Comparison of ENCODE assay signal across 22 cellular contexts in the genomic region with DNA sequence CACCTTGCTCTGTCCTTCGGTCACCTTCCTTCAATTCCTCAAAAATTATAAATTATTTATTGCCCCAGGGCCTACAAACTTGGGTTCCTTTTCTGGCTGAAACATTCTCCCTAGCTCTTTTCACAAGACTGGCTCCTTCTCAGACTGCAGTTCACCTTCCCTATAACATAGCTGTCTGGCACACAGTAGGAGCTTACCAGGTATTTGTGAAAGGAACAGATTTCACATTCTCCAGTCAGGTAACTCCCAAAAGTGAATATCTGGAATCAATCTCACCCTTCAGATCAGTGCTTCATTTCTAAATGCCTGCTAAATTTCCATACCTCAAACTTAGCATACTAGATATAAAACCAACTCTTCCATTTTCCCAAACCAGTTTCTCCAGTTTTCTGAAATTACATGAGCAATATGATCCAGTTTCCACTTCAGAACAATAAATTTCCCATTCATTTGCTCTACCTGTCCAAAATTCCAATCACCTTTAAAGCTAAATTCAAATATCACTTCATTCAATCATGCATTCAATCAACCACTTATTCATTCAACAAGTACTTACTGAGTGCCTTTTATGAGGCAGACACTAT. TPM values are rescaled to one million over a fixed set of nuclear protein-coding genes. Genes with fewer than 3 reads are reported as not detected.
A peak's percentile ranks its signal among the peaks of the same experiment; 100 is the strongest.
DNase-seq lines count a peak whose midpoint lies in the region; ATAC-seq and TF ChIP-seq lines count a peak whose summit lies in the region.
"Had no signal": no experiment of that assay in that cellular context is flagged by ENCODE, and none has a peak within 500 bp of the region (broad histone marks: within the 10 kb centered on the region; RNA-seq: fewer than 3 reads in every experiment).

No MANE protein-coding gene starts in this region.

- peaks cover 16% of the 10 kb centered on the region for H3K4me1 Mint-ChIP-seq in MCF 10A (ENCODE audit: insufficient read depth, unreplicated experiment)
- peaks cover 32 to 61% of the 10 kb centered on the region in 2 donors for H3K4me1 Mint-ChIP-seq in effector memory CD8-positive, alpha-beta T cell (ENCODE audit: low read depth in 2 of 2)
- peaks cover 8% of the 10 kb centered on the region for H3K4me1 Mint-ChIP-seq in type B pancreatic cell (ENCODE audit: unreplicated experiment)
- H3K4me1 Mint-ChIP-seq: nephron had no signal

- H3K36me3 Mint-ChIP-seq in MCF 10A (ENCODE audit: insufficient read depth, unreplicated experiment) (peaks cover 4% of the 10 kb centered on the region), type B pancreatic cell (peaks cover 6% of the 10 kb centered on the region)
- H3K36me3 Mint-ChIP-seq in effector memory CD8-positive, alpha-beta T cell (ENCODE audit: insufficient read depth), result peaks cover 8% of the 10 kb centered on the region

- DNase-seq in mammary epithelial cell (peak; percentile 29), MCF 10A (ENCODE audit: unreplicated experiment) (no peak), NCI-H526 treated with DMSO at 0.1 percent for 48 hours (lab: John Stamatoyannopoulos, UW) (peak; percentile 55), type B pancreatic cell (ENCODE audit: extremely low spot score, unreplicated experiment) (no peak), GM23248 (no peak), GDM1 (lab: John Stamatoyannopoulos, UW) (no peak)
- DNase-seq in effector memory CD8-positive, alpha-beta T cell, result no peak
- DNase-seq: activated B cell treated with CpG ODN at 0.5 μM for 24 hours; activated gamma-delta T cell; anterior cingulate cortex; kidney; NCI-H1436 treated with DMSO at 0.1 percent for 48 hours; NCI-H345; Right ventricle myocardium superior; stimulated activated CD4-positive, alpha-beta T cell treated with anti-CD3 and anti-CD28 coated beads, Interleukin-4, amount 100 ng/mL, for 1 hour; uterus had no signal

- intact Hi-C loops in mammary epithelial cell (cut with micrococcal nuclease), result no loop called here
- intact Hi-C loops in MCF 10A (cut with micrococcal nuclease), result no loop called here

- H3K9ac ChIP-seq in mammary epithelial cell (ENCODE audit: insufficient read depth, low read length) (no peak overlapping the region), GM23248 (no peak overlapping the region)

- TF ChIP-seq CTCF in mammary epithelial cell (conservative IDR thresholded peaks at IDR 0.05 in 1 of 2, IDR thresholded peaks at IDR 0.05 in 1 of 2; ENCODE audit: extremely low read depth in 1 of 2, insufficient read depth in 1 of 2, low read depth in 1 of 2, low read length in 2 of 2) (no peak), MCF 10A (IDR thresholded peaks at IDR 0.05; ENCODE audit: unreplicated experiment) (no peak), type B pancreatic cell (conservative IDR thresholded peaks at IDR 0.05) (no peak)

- no peak overlapping the region for H3K4me2 ChIP-seq in mammary epithelial cell (ENCODE audit: insufficient read depth, low read depth, low read length)
- H3K4me2 ChIP-seq in GM23248 (ENCODE audit: unreplicated experiment), result no peak overlapping the region
- H3K4me2 ChIP-seq: hepatocyte had no signal

- no TSS peak for BruUV-seq in mammary epithelial cell (replicated peaks; lab: Mats Ljungman, UMichigan)
- BruUV-seq in MCF 10A (replicated peaks; lab: Mats Ljungman, UMichigan), result no TSS peak

- H3K4me1 ChIP-seq in mammary epithelial cell (ENCODE audit: insufficient read depth, low read length) (peaks cover 4% of the 10 kb centered on the region), GM23248 (ENCODE audit: insufficient read depth) (peaks cover 6% of the 10 kb centered on the region)
- H3K4me1 ChIP-seq: uterus had no signal

- 90% methylated on average over 1 of the region's 1 CpG for WGBS in mammary epithelial cell (ENCODE audit: low coverage, missing lambda C conversion rate)
- 94 to 97% methylated on average over 1 of the region's 1 CpG for WGBS in GM23248 (ENCODE audit: low coverage in 1 of 2, low lambda C conversion rate in 2 of 2, missing lambda C conversion rate in 2 of 2), 2 experiments

- CTCF ChIA-PET in mammary epithelial cell (lab: Charles Lee; ENCODE audit: low non-redundant PET), result no interaction called here
- CTCF ChIA-PET in MCF 10A (lab: Yijun Ruan, JAX), result interaction anchor here (0.6 to 1.5 kb wide), 4 partner anchors 30 to 748 kb away, joined by 3 to 4 read pairs (median 3); no protein-coding TSS in a partner anchor

- no peaks in the 10 kb centered on the region for H3K9me2 ChIP-seq in GM23248 (ENCODE audit: insufficient read depth)

- no peak for ATAC-seq in effector memory CD8-positive, alpha-beta T cell (replicated peaks)
- ATAC-seq in GM21360 (IDR thresholded peaks at IDR 0.05; ENCODE audit: unreplicated experiment), result no peak

- H3K27ac Mint-ChIP-seq in MCF 10A (ENCODE audit: low read depth, unreplicated experiment) (no peak overlapping the region), type B pancreatic cell (peak overlapping the region; percentile 57)
- peak overlapping the region; percentile 66 to 85 for H3K27ac Mint-ChIP-seq in effector memory CD8-positive, alpha-beta T cell
- H3K27ac Mint-ChIP-seq: activated B cell treated with CpG ODN at 0.5 μM for 24 hours, nephron, progenitor cell of endocrine pancreas had no signal

- POLR2A ChIA-PET in MCF 10A (lab: Yijun Ruan, JAX), result no interaction called here

- H3K79me2 ChIP-seq in mammary epithelial cell (ENCODE audit: insufficient read depth, low read length) (peaks cover 21% of the 10 kb centered on the region), GM23248 (ENCODE audit: insufficient read depth) (peaks cover 2% of the 10 kb centered on the region; the same call in 1 of the 2 replicates)

- H3K9me3 ChIP-seq in mammary epithelial cell (replicated peaks; ENCODE audit: insufficient read depth, low read length) (no peaks in the 10 kb centered on the region), GM23248 (ENCODE audit: low read depth) (no peaks in the 10 kb centered on the region)
- H3K9me3 ChIP-seq: uterus had no signal

- H3K9me3 Mint-ChIP-seq in MCF 10A (ENCODE audit: unreplicated experiment), result no peaks in the 10 kb centered on the region
- peaks cover 0 to 5% of the 10 kb centered on the region in 2 donors for H3K9me3 Mint-ChIP-seq in effector memory CD8-positive, alpha-beta T cell
- no peaks in the 10 kb centered on the region for H3K9me3 Mint-ChIP-seq in type B pancreatic cell
- H3K9me3 Mint-ChIP-seq: activated B cell treated with CpG ODN at 0.5 μM for 24 hours; nephron; T-helper 1 cell treated with Interleukin-12 subunit alpha and Interleukin-12 subunit beta and Interleukin-4 antibody, amounts not matched to agents 30 μg/mL and 1 μg/mL, for 36 hours had no signal

- no peaks in the 10 kb centered on the region for H4K20me1 ChIP-seq in mammary epithelial cell (ENCODE audit: insufficient read depth, low read length)
- H4K20me1 ChIP-seq in GM23248 (ENCODE audit: insufficient read depth), result no peaks in the 10 kb centered on the region

- no peaks in the 10 kb centered on the region for H3K36me3 ChIP-seq in mammary epithelial cell (ENCODE audit: insufficient read depth, low read length)
- no peaks in the 10 kb centered on the region; the same call in 1 of the 2 replicates for H3K36me3 ChIP-seq in GM23248 (ENCODE audit: low read depth)
- H3K36me3 ChIP-seq: uterus had no signal

- H3K4me3 Mint-ChIP-seq in MCF 10A (ENCODE audit: unreplicated experiment), result no peak overlapping the region
- H3K4me3 Mint-ChIP-seq in effector memory CD8-positive, alpha-beta T cell, result peak overlapping the region in 1 of 2 donors; percentile 32
- no peak overlapping the region for H3K4me3 Mint-ChIP-seq in type B pancreatic cell
- H3K4me3 Mint-ChIP-seq: activated B cell treated with CpG ODN at 0.5 μM for 24 hours; nephron; T-helper 1 cell treated with Interleukin-12 subunit alpha and Interleukin-12 subunit beta and Interleukin-4 antibody, amounts not matched to agents 30 μg/mL and 1 μg/mL, for 36 hours had no signal

- H3K27me3 Mint-ChIP-seq in MCF 10A (ENCODE audit: insufficient read depth, unreplicated experiment) (no peaks in the 10 kb centered on the region), type B pancreatic cell (no peaks in the 10 kb centered on the region)
- no peaks in the 10 kb centered on the region for H3K27me3 Mint-ChIP-seq in effector memory CD8-positive, alpha-beta T cell
- H3K27me3 Mint-ChIP-seq: activated B cell treated with CpG ODN at 0.5 μM for 24 hours, progenitor cell of endocrine pancreas had no signal

- peaks cover 11% of the 10 kb centered on the region for H3F3A ChIP-seq in GM23248 (ENCODE audit: insufficient read depth)

- no peaks in the 10 kb centered on the region for H3K27me3 ChIP-seq in mammary epithelial cell (ENCODE audit: insufficient read depth, low read length)
- H3K27me3 ChIP-seq in GM23248 (replicated peaks; ENCODE audit: insufficient read depth), result no peaks in the 10 kb centered on the region
- H3K27me3 ChIP-seq: hepatocyte, uterus had no signal

- dilution Hi-C loops in mammary epithelial cell (cut with HindIII; ENCODE audit: low sequenced_read_pairs), result no loop called here

- H3K4me3 ChIP-seq in mammary epithelial cell (replicated peaks in 1 of 3; ENCODE audit: insufficient read depth in 1 of 3, low read depth in 2 of 3, low read length in 3 of 3) (no peak overlapping the region), GM23248 (no peak overlapping the region)
- H3K4me3 ChIP-seq: hepatocyte, skin epidermis, uterus had no signal

- H3K27ac ChIP-seq in mammary epithelial cell (ENCODE audit: insufficient read depth, low read depth, low read length) (no peak overlapping the region), GM23248 (no peak overlapping the region)
- H3K27ac ChIP-seq: hepatocyte, skin epidermis, uterus had no signal

- in situ Hi-C loops in mammary epithelial cell (cut with MboI; ENCODE audit: low sequenced_read_pairs in 2 of 2), result loop anchor here in 1 of 2 donors (10.0 kb wide), 1 partner anchor 57 kb away; a partner anchor contains a TSS
- in situ Hi-C loops in GM23248 (cut with MboI), result no loop called here

- H2AFZ ChIP-seq in mammary epithelial cell (ENCODE audit: low read depth, low read length) (no peak overlapping the region), GM23248 (no peak overlapping the region)
- H2AFZ ChIP-seq: hepatocyte had no signal

RNA-seq across cellular contexts. Expression of a gene that starts 6.1 kb away (rescaled TPM):
- total RNA-seq in mammary epithelial cell (10 to 100 TPM; 15.7 to 30.2 TPM), MCF 10A (2022) (22.0 and 22.6 TPM in 2 replicates), type B pancreatic cell (ENCODE audit: low replicate concordance) (19.9 and 38.7 TPM in 2 replicates)
- polyA plus RNA-seq in mammary epithelial cell (15.3 TPM), GM23248 (2016; fragmentation: Nextera tagmentation; extraction: Ambion mirVana) (3.9 and 4.2 TPM in 2 replicates)
- polyA minus RNA-seq in mammary epithelial cell, result 42.9 TPM
- total RNA-seq in GM23248 (2014; rRNA removed; shearing (Covaris generic)), result 7.0 and 9.0 TPM in 2 replicates

Comparison
In these comparisons a context has a peak if more than half of its experiments do, and no peak if none do; other contexts are left out.
1. DNase-seq: peak in mammary epithelial cell (single experiment) and NCI-H526 treated with DMSO at 0.1 percent for 48 hours (single experiment); none in MCF 10A (single experiment), effector memory CD8-positive, alpha-beta T cell (0 of 3), type B pancreatic cell (single experiment), GM23248 (single experiment) and GDM1 (single experiment).